Comparison of ENCODE assay signal across 17 cellular contexts in genomic region chr2:220000586-220000985, GRCh38.
DNase-seq lines count a peak whose midpoint lies in the region; ATAC-seq and TF ChIP-seq lines count a peak whose summit lies in the region.
"Had no signal": no experiment of that assay in that cellular context is flagged by ENCODE, and none has a peak within 500 bp of the region (broad histone marks: within the 10 kb centered on the region; RNA-seq: fewer than 3 reads in every experiment).

No MANE protein-coding gene starts in this region.

- H3K4me2 ChIP-seq in IMR-90 (ENCODE audit: low read depth, low read length) (no peak overlapping the region), mesenchymal stem cell (ENCODE audit: low read length, poor library complexity, severe bottlenecking) (no peak overlapping the region)
- H3K4me2 ChIP-seq: GM23338 had no signal

- no peak for TF ChIP-seq EP300 in stomach (IDR thresholded peaks at IDR 0.05)

- H3K14ac ChIP-seq in IMR-90 (replicated peaks; ENCODE audit: low read depth, low read length) (peak overlapping the region; percentile 86), mesenchymal stem cell (ENCODE audit: low read length in 2 of 2) (no peak overlapping the region)

- H3K4me1 ChIP-seq in IMR-90 (ENCODE audit: control insufficient read depth, insufficient read depth, low read length), result peaks cover 10% of the 10 kb centered on the region
- peaks cover 5% of the 10 kb centered on the region for H3K4me1 ChIP-seq in mesenchymal stem cell (ENCODE audit: control insufficient read depth, insufficient read depth, low read depth, low read length)
- peaks cover 18% of the 10 kb centered on the region for H3K4me1 ChIP-seq in testis
- H3K4me1 ChIP-seq in stomach, result no peaks in the 10 kb centered on the region
- H3K4me1 ChIP-seq: BE2C had no signal

- H2BK120ac ChIP-seq in IMR-90 (ENCODE audit: low read depth, low read length), result peak overlapping the region; percentile 91
- no peak overlapping the region for H2BK120ac ChIP-seq in mesenchymal stem cell (ENCODE audit: low read depth, low read length)

- no peak for ATAC-seq in IMR-90 (ENCODE audit: low read depth)
- ATAC-seq: GM23338 had no signal

- no peak for TF ChIP-seq CTCF in IMR-90 (conservative IDR thresholded peaks at IDR 0.05; ENCODE audit: low read depth, low read length)
- TF ChIP-seq CTCF in testis (IDR thresholded peaks at IDR 0.05), result no peak
- no peak for TF ChIP-seq CTCF in stomach (IDR thresholded peaks at IDR 0.05)

- no peak overlapping the region for H2BK5ac ChIP-seq in IMR-90 (ENCODE audit: low read depth, low read length, poor library complexity, severe bottlenecking)
- H2BK5ac ChIP-seq in mesenchymal stem cell (ENCODE audit: low read depth, low read length, poor library complexity, severe bottlenecking), result no peak overlapping the region

- H3K79me1 ChIP-seq in IMR-90 (ENCODE audit: low read depth in 1 of 2, low read length in 2 of 2), result no peaks in the 10 kb centered on the region
- no peaks in the 10 kb centered on the region for H3K79me1 ChIP-seq in mesenchymal stem cell (replicated peaks; ENCODE audit: low read length, poor library complexity, severe bottlenecking)

- H3K9ac ChIP-seq in IMR-90 (ENCODE audit: low read depth, low read length) (no peak overlapping the region), mesenchymal stem cell (ENCODE audit: low read length) (no peak overlapping the region)

- no peaks in the 10 kb centered on the region for H4K20me1 ChIP-seq in IMR-90 (ENCODE audit: insufficient read depth, low read length)

- H3K18ac ChIP-seq in IMR-90 (ENCODE audit: low read depth, low read length) (peak overlapping the region; percentile 87), mesenchymal stem cell (ENCODE audit: low read depth in 1 of 2, low read length in 2 of 2) (no peak overlapping the region)

- CTCF ChIA-PET in IMR-90 (lab: Yijun Ruan, JAX), result no interaction called here

- peak overlapping the region; percentile 35 to 85; a peak in 3 of 4 replicates for H4K8ac ChIP-seq in IMR-90 (ENCODE audit: low read depth in 2 of 2, low read length in 2 of 2)
- H4K8ac ChIP-seq in mesenchymal stem cell (ENCODE audit: low read length), result no peak overlapping the region

- dilution Hi-C loops in IMR-90 (cut with HindIII; ENCODE audit: low sequenced_read_pairs, unreplicated experiment), result no loop called here

- H3K4me3 ChIP-seq in IMR-90 (ENCODE audit: insufficient read depth, low read depth, low read length) (no peak overlapping the region), mesenchymal stem cell (ENCODE audit: insufficient read depth in 1 of 2, low read depth in 1 of 2, low read length in 2 of 2) (no peak overlapping the region), testis (no peak overlapping the region), stomach (no peak overlapping the region)
- H3K4me3 ChIP-seq: GM23338 had no signal

- in situ Hi-C loops in IMR-90 (cut with MboI; ENCODE audit: low sequenced_read_pairs), result no loop called here

- no peak for DNase-seq in IMR-90
- peak; percentile 54 for DNase-seq in amniotic epithelial cell (ENCODE audit: low read depth)
- DNase-seq in mesenchymal stem cell, result no peak
- no peak for DNase-seq in testis
- no peak for DNase-seq in cerebellum (ENCODE audit: low spot score)
- no peak for DNase-seq in middle frontal gyrus (ENCODE audit: extremely low spot score, low spot score)
- no peak for DNase-seq in stomach
- DNase-seq: ACHN; BE2C; C1 segment of cervical spinal cord; CD4-positive, CD25-positive, alpha-beta regulatory T cell; CD8-positive, alpha-beta memory T cell; COR-L47; DMS 273 treated with DMSO at 0.1 percent for 48 hours; GDM1; H7 had no signal

- no TSS peak for BruUV-seq in IMR-90 (replicated peaks; lab: Mats Ljungman, UMichigan)

- H3K56ac ChIP-seq in IMR-90 (ENCODE audit: extremely low read depth, insufficient read depth, low read length), result no peak overlapping the region

- H2AK9ac ChIP-seq in IMR-90 (replicated peaks; ENCODE audit: low read depth, low read length, poor library complexity), result no peak overlapping the region

- peak overlapping the region; percentile 1 for H4K5ac ChIP-seq in IMR-90 (ENCODE audit: low read depth, low read length)

- no CpG with 5 or more reads among the region's 4 CpGs for WGBS in IMR-90 (ENCODE audit: extremely low coverage in 2 of 2, insufficient read length in 1 of 2), 2 experiments
- WGBS in mesenchymal stem cell, result 95% methylated on average over 4 of the region's 4 CpGs
- WGBS in testis, 2 donors, result 68 to 100% methylated on average over 4 of the region's 4 CpGs
- WGBS in stomach, 5 donors, result 89 to 93% (median 92%) methylated on average over 4 of the region's 4 CpGs

- H2BK12ac ChIP-seq in mesenchymal stem cell (ENCODE audit: low read length in 2 of 2), result no peak overlapping the region

- H3K9me3 ChIP-seq in IMR-90 (ENCODE audit: control insufficient read depth, insufficient read depth, low read length) (0 out of 2 replicates have a peak, but pooled peaks cover 3% of the 10 kb centered on the region), mesenchymal stem cell (ENCODE audit: control insufficient read depth, low read length) (no peaks in the 10 kb centered on the region), testis (no peaks in the 10 kb centered on the region), stomach (no peaks in the 10 kb centered on the region)
- H3K9me3 ChIP-seq: BE2C had no signal

- peaks cover 10% of the 10 kb centered on the region; the same call in 1 of the 2 replicates for H3K9me1 ChIP-seq in IMR-90 (ENCODE audit: insufficient read depth, low read length)

- H4K91ac ChIP-seq in IMR-90 (ENCODE audit: insufficient read depth, low read depth, low read length) (peak overlapping the region; percentile 94), mesenchymal stem cell (ENCODE audit: low read length) (no peak overlapping the region)

- H3K4ac ChIP-seq in IMR-90 (ENCODE audit: low read depth, low read length), result peak overlapping the region; percentile 90
- no peak overlapping the region for H3K4ac ChIP-seq in mesenchymal stem cell (ENCODE audit: low read depth in 1 of 2, low read length in 2 of 2)

- peak overlapping the region; percentile 96 for H2BK20ac ChIP-seq in IMR-90 (ENCODE audit: low read depth, low read length)

- H3K36me3 ChIP-seq in IMR-90 (ENCODE audit: control insufficient read depth, insufficient read depth, low read length) (no peaks in the 10 kb centered on the region), mesenchymal stem cell (ENCODE audit: control insufficient read depth in 1 of 2, insufficient read depth in 2 of 2, low read depth in 1 of 2, low read length in 2 of 2) (no peaks in the 10 kb centered on the region), testis (ENCODE audit: low read depth, missing control alignments) (no peaks in the 10 kb centered on the region), stomach (no peaks in the 10 kb centered on the region)
- H3K36me3 ChIP-seq: BE2C had no signal

- no peaks in the 10 kb centered on the region for H3K27me3 ChIP-seq in IMR-90 (ENCODE audit: control insufficient read depth, insufficient read depth, low read length)
- no peaks in the 10 kb centered on the region for H3K27me3 ChIP-seq in mesenchymal stem cell (ENCODE audit: control insufficient read depth in 1 of 2, insufficient read depth in 1 of 2, low read length in 2 of 2)
- H3K27me3 ChIP-seq in testis, result no peaks in the 10 kb centered on the region
- H3K27me3 ChIP-seq in stomach, result no peaks in the 10 kb centered on the region

- TF ChIP-seq RAD21 in IMR-90 (IDR thresholded peaks at IDR 0.05; ENCODE audit: low read length), result no peak

- peak overlapping the region; percentile 87; the same call in 2 of the 3 replicates for H2BK15ac ChIP-seq in IMR-90 (ENCODE audit: low read depth, low read length)
- H2BK15ac ChIP-seq in mesenchymal stem cell (ENCODE audit: low read depth, poor library complexity, severe bottlenecking), result no peak overlapping the region

- intact Hi-C loops in IMR-90 (cut with micrococcal nuclease) (loop anchor here (10.0 kb wide), 1 partner anchor 224 kb away; no protein-coding TSS in a partner anchor), testis (cut with DNase I; ENCODE audit: low total_unique reads) (loop anchor here (5.0 kb wide), 1 partner anchor 552 kb away; no protein-coding TSS in a partner anchor), stomach (cut with DNase I; ENCODE audit: low total_unique reads) (no loop called here)

- peak overlapping the region; percentile 45; the same call in 1 of the 2 replicates for H3K27ac ChIP-seq in IMR-90 (ENCODE audit: insufficient read depth, low read length)
- no peak overlapping the region for H3K27ac ChIP-seq in mesenchymal stem cell (ENCODE audit: low read length, poor library complexity, severe bottlenecking)
- H3K27ac ChIP-seq in testis, result peak overlapping the region; percentile 54 to 70
- no peak overlapping the region for H3K27ac ChIP-seq in stomach

- POLR2A ChIA-PET in IMR-90 (lab: Charles Lee; ENCODE audit: unreplicated experiment), result no interaction called here

- H2AFZ ChIP-seq in IMR-90 (replicated peaks; ENCODE audit: low read length, poor library complexity) (no peak overlapping the region), mesenchymal stem cell (ENCODE audit: low read depth, low read length) (no peak overlapping the region)

- H2AK5ac ChIP-seq in IMR-90 (ENCODE audit: low read depth, low read length) (peak overlapping the region; percentile 54), mesenchymal stem cell (ENCODE audit: low read length, severe bottlenecking) (peak overlapping the region; percentile 84)

- TF ChIP-seq POLR2A in IMR-90 (IDR thresholded peaks at IDR 0.05; ENCODE audit: low read depth, low read length), result no peak
- TF ChIP-seq POLR2A in testis (IDR thresholded peaks at IDR 0.05), result no peak
- no peak for TF ChIP-seq POLR2A in stomach (IDR thresholded peaks at IDR 0.05)

- H3K23ac ChIP-seq in IMR-90 (ENCODE audit: low read depth, low read length), result no peak overlapping the region
- H3K23ac ChIP-seq in mesenchymal stem cell (ENCODE audit: low read length in 2 of 2), result no peak overlapping the region

TF ChIP-seq in IMR-90, 13 proteins besides CTCF, POLR2A, EP300 and RAD21 (continues in another document):
- no peak for TF ChIP-seq RFX5 (IDR thresholded peaks at IDR 0.05; ENCODE audit: low read depth, low read length)
- TF ChIP-seq MAZ (IDR thresholded peaks at IDR 0.05; ENCODE audit: borderline replicate concordance, low read depth, low read length), result no peak
- TF ChIP-seq CEBPB (IDR thresholded peaks at IDR 0.05; ENCODE audit: low read depth, low read length), result no peak
- TF ChIP-seq SMC3 (IDR thresholded peaks at IDR 0.05; ENCODE audit: low read depth, low read length), result no peak
- no peak for TF ChIP-seq FOS (IDR thresholded peaks at IDR 0.05; ENCODE audit: low read depth, low read length)
- no peak for TF ChIP-seq BHLHE40 (IDR thresholded peaks at IDR 0.05; ENCODE audit: low read depth, low read length)
- no peak for TF ChIP-seq CHD1 (IDR thresholded peaks at IDR 0.05; ENCODE audit: low read depth, low read length)
- no peak for TF ChIP-seq RCOR1 (IDR thresholded peaks at IDR 0.05; ENCODE audit: insufficient replicate concordance, low read length)
- no peak for TF ChIP-seq MAFK (IDR thresholded peaks at IDR 0.05; ENCODE audit: low read depth, low read length)

Comparison
In these comparisons a context has a peak if more than half of its experiments do, and no peak if none do; other contexts are left out.
1. H3K27ac ChIP-seq: peak in IMR-90 (single experiment) and testis (2 of 2); none in mesenchymal stem cell (single experiment) and stomach (0 of 5).